In genomic region chr4:145061325-145061920, GRCh38 we compare ENCODE assay signal across 8 cellular contexts. TPM values are rescaled to one million over a fixed set of nuclear protein-coding genes. Genes with fewer than 3 reads are reported as not detected.
DNase-seq lines count a peak whose midpoint lies in the region; ATAC-seq, FAIRE-seq and TF ChIP-seq lines count a peak whose summit lies in the region.

No MANE protein-coding gene starts in this region.

- H3K4me3 ChIP-seq in MM.1S (ENCODE audit: low read length), result no peak overlapping the region
- no peak overlapping the region for H3K4me3 ChIP-seq in foreskin fibroblast (ENCODE audit: low read depth in 1 of 2, low read length in 2 of 2)
- no peak overlapping the region for H3K4me3 ChIP-seq in retinal pigment epithelial cell (ENCODE audit: low read length)

- no peaks in the 10 kb centered on the region for H3K9me3 ChIP-seq in MM.1S (replicated peaks; ENCODE audit: insufficient read depth, low read length)

- H3F3A ChIP-seq in MM.1S (ENCODE audit: insufficient read depth, low read length), result no peaks in the 10 kb centered on the region

- TF ChIP-seq CTCF in MM.1S (IDR thresholded peaks at IDR 0.05; ENCODE audit: low read length), result peak; percentile 57
- no peak for TF ChIP-seq CTCF in foreskin fibroblast (IDR thresholded peaks at IDR 0.05; ENCODE audit: low read depth, low read length)
- no peak for TF ChIP-seq CTCF in retinal pigment epithelial cell (conservative IDR thresholded peaks at IDR 0.05; ENCODE audit: low read depth, low read length)

- FAIRE-seq in G401.6 (lab: Jason Lieb, UNC), result peak; percentile 95

- no peak overlapping the region for H3K27ac ChIP-seq in MM.1S (ENCODE audit: low read length)

- DNase-seq in MM.1S (peak; percentile 62), SK-N-DZ (ENCODE audit: low spot score) (peak; percentile 41), foreskin fibroblast (peak; percentile 18 to 61), retinal pigment epithelial cell (ENCODE audit: low read depth) (peak; percentile 16), T-helper 9 cell (no peak), C1 segment of cervical spinal cord (lab: John Stamatoyannopoulos, UW) (no peak)

- no peaks in the 10 kb centered on the region for H4K20me1 ChIP-seq in MM.1S (ENCODE audit: insufficient read depth, low read length)

- peak; percentile 79 for ATAC-seq in GM21723 (IDR thresholded peaks at IDR 0.05; ENCODE audit: unreplicated experiment)

- no peaks in the 10 kb centered on the region for H3K36me3 ChIP-seq in MM.1S (replicated peaks; ENCODE audit: insufficient read depth, low read length)

- H3K9ac ChIP-seq in MM.1S (ENCODE audit: low read length), result no peak overlapping the region

- H3K9me2 ChIP-seq in MM.1S (replicated peaks; ENCODE audit: insufficient read depth, low read length), result no peaks in the 10 kb centered on the region

- H3K27me3 ChIP-seq in MM.1S (replicated peaks; ENCODE audit: insufficient read depth, low read length), result no peaks in the 10 kb centered on the region

- H3K79me2 ChIP-seq in MM.1S (ENCODE audit: low read length), result no peaks in the 10 kb centered on the region

- no peak overlapping the region for H3K4me2 ChIP-seq in MM.1S (ENCODE audit: low read depth, low read length)

- H3K4me1 ChIP-seq in MM.1S (ENCODE audit: low read length), result peaks cover 11% of the 10 kb centered on the region; the same call in 1 of the 2 replicates

- H2AFZ ChIP-seq in MM.1S (ENCODE audit: low read length), result no peak overlapping the region

RNA-seq across cellular contexts. Expression of gene ANAPC10, which starts 36.6 kb away (rescaled TPM):
- polyA plus RNA-seq in SK-N-DZ (2014; cell fraction: cytosol; rRNA removed), result 33.9 and 38.9 TPM in 2 replicates
- 28.0 and 35.9 TPM in 2 replicates for polyA plus RNA-seq in SK-N-DZ (2014; cell fraction: nucleus; rRNA removed)

RNA-seq across cellular contexts. Expression of gene ABCE1, which starts 36.7 kb away (rescaled TPM):
- 107 and 108 TPM in 2 replicates for polyA plus RNA-seq in SK-N-DZ (2014; cell fraction: cytosol; rRNA removed)
- polyA plus RNA-seq in SK-N-DZ (2014; cell fraction: nucleus; rRNA removed), result 104 and 113 TPM in 2 replicates

Comparison
In these comparisons a context has a peak if more than half of its experiments do, and no peak if none do; other contexts are left out.
1. DNase-seq: peak in MM.1S (single experiment), SK-N-DZ (single experiment), foreskin fibroblast (2 of 2) and retinal pigment epithelial cell (single experiment); none in T-helper 9 cell (single experiment) and C1 segment of cervical spinal cord (0 of 14).